ENCODE assay signal across 22 cellular contexts in genomic region chr2:127449439-127449838, GRCh38.
"Had no signal": no experiment of that assay in that cellular context is flagged by ENCODE, and none has a peak within 500 bp of the region (broad histone marks: within the 10 kb centered on the region; RNA-seq: fewer than 3 reads in every experiment).

No MANE protein-coding gene starts in this region.

- H3K4me3 ChIP-seq: breast epithelium, heart right ventricle, left ventricle myocardium inferior, spleen, upper lobe of left lung had no signal

- H3K36me3 ChIP-seq: breast epithelium, left ventricle myocardium inferior, upper lobe of left lung had no signal

- ATAC-seq: heart right ventricle; natural killer cell treated with Interleukin-12 subunit alpha and Interleukin-12 subunit beta and Interleukin-15 and Interleukin-18, amount 100 ng/mL, for 72 hours; T-helper 17 cell had no signal

- H3K4me1 ChIP-seq: breast epithelium, heart right ventricle, left ventricle myocardium inferior, spleen, upper lobe of left lung had no signal

- H3K4me1 Mint-ChIP-seq: immature natural killer cell, T-helper 17 cell had no signal

- H3K4me3 Mint-ChIP-seq: activated naive CD4-positive, alpha-beta T cell treated with anti-CD3 and anti-CD28 coated beads for 36 hours; activated naive CD8-positive, alpha-beta T cell treated with anti-CD3 and anti-CD28 coated beads, Interleukin-2, amount 10 ng/mL, durations not matched to agents 7 days and 5 days; immature natural killer cell; natural killer cell treated with Interleukin-12 subunit alpha and Interleukin-12 subunit beta and Interleukin-15 and Interleukin-18, amount 100 ng/mL, for 72 hours; T-helper 17 cell had no signal

- H3K27me3 ChIP-seq: breast epithelium, heart right ventricle, spleen, upper lobe of left lung had no signal

- DNase-seq: activated CD4-positive, alpha-beta T cell treated with anti-CD3 and anti-CD28 coated beads for 4 hours; activated CD4-positive, alpha-beta T cell treated with anti-CD3 and anti-CD28 coated beads, Interleukin-2, amount 50 U/mL, for 48 hours; activated CD4-positive, CD25-positive, alpha-beta regulatory T cell; activated naive CD4-positive, alpha-beta T cell treated with anti-CD3 and anti-CD28 coated beads for 36 hours; activated naive CD8-positive, alpha-beta T cell treated with anti-CD3 and anti-CD28 coated beads, Interleukin-2, amount 10 ng/mL, durations not matched to agents 7 days and 5 days; activated T-cell treated with anti-CD3 and anti-CD28 coated beads, Interleukin-2, amount 50 U/mL, for 48 hours; amniotic stem cell; cerebellar nuclear complex; cortex of kidney; heart right ventricle; immature natural killer cell; left ventricle myocardium inferior; mammary epithelial cell; retina; spleen; stimulated activated CD4-positive, alpha-beta T cell treated with anti-CD3 and anti-CD28 coated beads, Interleukin-4, amount 100 ng/mL, for 1 hour; stimulated activated naive CD4-positive, alpha-beta T cell; T-helper 17 cell; upper lobe of left lung had no signal

- H3K9me3 ChIP-seq: breast epithelium had no signal

- H3K27me3 Mint-ChIP-seq: T-helper 17 cell had no signal

- H3K27ac ChIP-seq: breast epithelium, epithelial cell of prostate, heart right ventricle, left ventricle myocardium inferior, spleen, upper lobe of left lung had no signal

- H3K27ac Mint-ChIP-seq: activated naive CD4-positive, alpha-beta T cell treated with anti-CD3 and anti-CD28 coated beads for 36 hours; activated naive CD8-positive, alpha-beta T cell treated with anti-CD3 and anti-CD28 coated beads, Interleukin-2, amount 10 ng/mL, durations not matched to agents 7 days and 5 days; immature natural killer cell; natural killer cell treated with Interleukin-12 subunit alpha and Interleukin-12 subunit beta and Interleukin-15 and Interleukin-18, amount 100 ng/mL, for 72 hours; T-helper 17 cell had no signal
